Comparison of ENCODE assay signal across 25 cellular contexts in the genomic region with DNA sequence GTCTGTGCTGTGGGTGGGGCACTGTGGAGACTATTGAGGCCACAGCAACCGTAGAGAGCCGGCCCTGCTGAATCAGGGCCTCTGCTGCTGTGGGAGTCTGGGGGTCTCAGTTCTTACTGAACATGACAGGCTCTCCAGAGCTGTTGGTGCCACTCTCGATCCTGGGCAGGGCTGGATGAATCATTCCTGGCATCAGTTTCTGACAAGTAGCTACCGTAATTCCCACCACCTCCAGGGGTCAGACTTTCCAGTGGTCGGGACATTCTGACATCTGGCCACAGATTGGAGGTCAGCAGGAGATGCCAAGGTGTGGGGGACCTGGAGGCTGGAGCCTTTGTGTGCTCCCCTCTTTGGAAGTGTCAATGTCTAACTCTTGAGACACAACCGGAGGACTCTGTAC.
"Had no signal": no experiment of that assay in that cellular context is flagged by ENCODE, and none has a peak within 500 bp of the region (broad histone marks: within the 10 kb centered on the region; RNA-seq: fewer than 3 reads in every experiment).

No MANE protein-coding gene starts in this region.

- H3K4me1 ChIP-seq: left lung, pancreas, psoas muscle, upper lobe of right lung had no signal

- H3K27me3 ChIP-seq: left lung, pancreas, upper lobe of right lung had no signal

- H3K9me3 ChIP-seq: pancreas, psoas muscle, upper lobe of right lung had no signal

- H3K9me3 Mint-ChIP-seq: activated naive CD8-positive, alpha-beta T cell treated with anti-CD3 and anti-CD28 coated beads, Interleukin-2, amount 10 ng/mL, durations not matched to agents 7 days and 5 days had no signal

- H3K4me3 Mint-ChIP-seq: activated naive CD8-positive, alpha-beta T cell treated with anti-CD3 and anti-CD28 coated beads, Interleukin-2, amount 10 ng/mL, durations not matched to agents 7 days and 5 days; activated T-cell treated with anti-CD3 and anti-CD28 coated beads, Interleukin-2, amount 50 U/mL, for 4 hours; immature natural killer cell; natural killer cell had no signal

- H3K36me3 ChIP-seq: left lung, pancreas, upper lobe of right lung, WERI-Rb-1 had no signal

- H3K27ac Mint-ChIP-seq: activated naive CD8-positive, alpha-beta T cell treated with anti-CD3 and anti-CD28 coated beads, Interleukin-2, amount 10 ng/mL, durations not matched to agents 7 days and 5 days; activated T-helper 2 cell treated with anti-CD3 and anti-CD28 coated beads, Interferon-gamma antibody, Interleukin-2, Interleukin-4, amounts not matched to agents 10 μg/mL and 5 μg/mL and 100 μg/mL, durations not matched to agents 14 hours and 24 hours and 36 hours; immature natural killer cell; natural killer cell had no signal

- H3K4me3 ChIP-seq: left lung, pancreas, psoas muscle, upper lobe of right lung had no signal

- H3K4me1 Mint-ChIP-seq: activated naive CD8-positive, alpha-beta T cell treated with anti-CD3 and anti-CD28 coated beads, Interleukin-2, amount 10 ng/mL, durations not matched to agents 7 days and 5 days; immature natural killer cell; natural killer cell had no signal

- FAIRE-seq: endometrium, pancreas, TTC549 had no signal

- H3K36me3 Mint-ChIP-seq: activated naive CD8-positive, alpha-beta T cell treated with anti-CD3 and anti-CD28 coated beads, Interleukin-2, amount 10 ng/mL, durations not matched to agents 7 days and 5 days; immature natural killer cell; natural killer cell had no signal

- ATAC-seq: activated T-cell treated with anti-CD3 and anti-CD28 coated beads, Interleukin-2, amount 50 U/mL, for 4 hours; left lung; natural killer cell; pancreas; psoas muscle; upper lobe of right lung had no signal

- DNase-seq: activated CD4-positive, alpha-beta T cell treated with anti-CD3 and anti-CD28 coated beads for 1 hour; activated CD4-positive, alpha-beta T cell treated with anti-CD3 and anti-CD28 coated beads, Interleukin-2, amount 50 U/mL, for 1 hour; activated CD8-positive, alpha-beta memory T cell treated with anti-CD3 and anti-CD28 coated beads, Interleukin-2, amount 50 U/mL, for 4 hours; activated naive CD4-positive, alpha-beta T cell; activated naive CD8-positive, alpha-beta T cell treated with anti-CD3 and anti-CD28 coated beads, Interleukin-2, amount 10 ng/mL, durations not matched to agents 7 days and 5 days; activated T-cell treated with anti-CD3 and anti-CD28 coated beads, Interleukin-2, amount 50 U/mL, for 4 hours; amygdala; foreskin fibroblast; immature natural killer cell; kidney glomerular epithelial cell; left lung; mammary epithelial cell; midbrain; natural killer cell; pancreas; psoas muscle; right cardiac atrium; stimulated activated CD4-positive, alpha-beta T cell treated with anti-CD3 and anti-CD28 coated beads, Interleukin-4, amount 100 ng/mL, for 24 hours; stimulated activated naive CD4-positive, alpha-beta T cell treated with Interleukin-2 at 50 U/mL for 16 hours; T-helper 1 cell; upper lobe of right lung; WERI-Rb-1 had no signal

- H3K27ac ChIP-seq: left lung, pancreas, psoas muscle, upper lobe of right lung, WERI-Rb-1 had no signal

- H3K27me3 Mint-ChIP-seq: activated naive CD8-positive, alpha-beta T cell treated with anti-CD3 and anti-CD28 coated beads, Interleukin-2, amount 10 ng/mL, durations not matched to agents 7 days and 5 days had no signal
